ENCODE assay signal across 34 cellular contexts in the genomic region with DNA sequence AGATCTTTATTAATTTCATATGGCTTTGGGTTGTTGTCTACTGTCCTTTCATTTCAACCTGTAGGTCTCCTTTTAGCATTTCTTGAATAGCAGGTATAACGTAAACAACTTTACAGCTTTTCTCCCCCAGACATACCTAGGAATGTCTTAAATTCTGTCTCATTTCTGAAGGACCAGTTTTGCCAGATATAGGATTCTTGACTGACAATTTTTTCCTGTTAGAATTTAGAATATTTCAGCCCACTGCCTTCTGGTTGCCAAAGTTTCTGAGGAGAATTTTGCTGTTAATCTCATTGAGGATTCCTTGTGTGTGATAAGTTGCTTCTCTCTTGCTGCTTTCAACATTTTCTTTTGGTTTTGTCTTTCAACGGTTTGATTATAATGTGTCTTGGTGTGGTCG.
DNase-seq lines count a peak whose midpoint lies in the region; FAIRE-seq and TF ChIP-seq lines count a peak whose summit lies in the region.
"Had no signal": no experiment of that assay in that cellular context is flagged by ENCODE, and none has a peak within 500 bp of the region (broad histone marks: within the 10 kb centered on the region; RNA-seq: fewer than 3 reads in every experiment).

No MANE protein-coding gene starts in this region.

- H3K36me3 Mint-ChIP-seq in astrocyte (ENCODE audit: low read depth, unreplicated experiment) (peaks cover 5% of the 10 kb centered on the region), type B pancreatic cell (peaks cover 5% of the 10 kb centered on the region)

- no peak overlapping the region for H4K8ac ChIP-seq in trophoblast cell (ENCODE audit: low read depth, low read length)

- H3K9me3 ChIP-seq in astrocyte (ENCODE audit: insufficient read depth, low read depth, low read length), result no peaks in the 10 kb centered on the region
- H3K9me3 ChIP-seq in trophoblast cell (ENCODE audit: insufficient read depth, low read depth, low read length), result no peaks in the 10 kb centered on the region
- H3K9me3 ChIP-seq: BE2C had no signal

- FAIRE-seq in astrocyte (lab: Jason Lieb, UNC), result peak; percentile 9
- FAIRE-seq: A549, D721Med had no signal

- no peak overlapping the region for H2BK5ac ChIP-seq in trophoblast cell (ENCODE audit: low read depth, low read length, poor library complexity)

- H3K9ac ChIP-seq in astrocyte (ENCODE audit: low read length) (no peak overlapping the region), trophoblast cell (ENCODE audit: low read length) (no peak overlapping the region)
- H3K9ac ChIP-seq: BLaER1; BLaER1 treated with 17β-estradiol and CSF1 and Interleukin-3, amounts not matched to agents 10 nM and 100 nM had no signal

- no peaks in the 10 kb centered on the region for H3K27me3 Mint-ChIP-seq in astrocyte (ENCODE audit: low read depth, unreplicated experiment)
- no peaks in the 10 kb centered on the region for H3K27me3 Mint-ChIP-seq in type B pancreatic cell
- H3K27me3 Mint-ChIP-seq: B cell; CD4-positive, alpha-beta memory T cell; CD4-positive, alpha-beta T cell had no signal

- H2BK12ac ChIP-seq in trophoblast cell (ENCODE audit: low read length), result no peak overlapping the region

- H3K79me1 ChIP-seq in trophoblast cell (ENCODE audit: low read length), result no peaks in the 10 kb centered on the region

- H3K27ac Mint-ChIP-seq in astrocyte (ENCODE audit: unreplicated experiment) (no peak overlapping the region), type B pancreatic cell (peak overlapping the region; percentile 30)
- H3K27ac Mint-ChIP-seq: B cell; CD14-positive monocyte; CD4-positive, alpha-beta memory T cell; CD4-positive, alpha-beta T cell; CD4-positive, CD25-positive, alpha-beta regulatory T cell; CD8-positive, alpha-beta memory T cell; CD8-positive, alpha-beta T cell had no signal

- H3K4me1 Mint-ChIP-seq in astrocyte (ENCODE audit: low read depth, unreplicated experiment), result no peaks in the 10 kb centered on the region
- H3K4me1 Mint-ChIP-seq in type B pancreatic cell (ENCODE audit: unreplicated experiment), result no peaks in the 10 kb centered on the region
- H3K4me1 Mint-ChIP-seq: B cell, CD14-positive monocyte had no signal

- H2AK5ac ChIP-seq in trophoblast cell (ENCODE audit: low read length), result no peak overlapping the region

- H3K4ac ChIP-seq in trophoblast cell (ENCODE audit: low read depth, low read length), result no peak overlapping the region

- in situ Hi-C loops in G401 (cut with HindIII; ENCODE audit: low sequenced_read_pairs) (no loop called here), GM13977 (cut with MboI; ENCODE audit: low pct_unique_long_range_greater_than_20kb, low sequenced_read_pairs, unreplicated experiment) (no loop called here)

- H4K91ac ChIP-seq in trophoblast cell (ENCODE audit: low read depth, low read length), result no peak overlapping the region

- H4K12ac ChIP-seq in trophoblast cell (ENCODE audit: low read depth, low read length), result no peak overlapping the region

- H3K4me2 ChIP-seq in astrocyte (ENCODE audit: low read length), result no peak overlapping the region
- H3K4me2 ChIP-seq in trophoblast cell (ENCODE audit: low read length), result no peak overlapping the region
- H3K4me2 ChIP-seq: A549; BLaER1; BLaER1 treated with 17β-estradiol and CSF1 and Interleukin-3, amounts not matched to agents 10 nM and 100 nM had no signal

- no peak overlapping the region for H2AFZ ChIP-seq in astrocyte (ENCODE audit: low read depth, low read length)
- H2AFZ ChIP-seq in trophoblast cell (ENCODE audit: insufficient read depth, low read length, poor library complexity), result no peak overlapping the region

- no peak for DNase-seq in astrocyte (ENCODE audit: low read depth)
- peak; percentile 11 to 91 for DNase-seq in trophoblast cell
- DNase-seq in type B pancreatic cell (ENCODE audit: extremely low spot score, unreplicated experiment), result no peak
- DNase-seq in G401 (ENCODE audit: low spot score), result no peak
- DNase-seq in GM13977 (ENCODE audit: low spot score), result no peak
- no peak for DNase-seq in NCI-H1694 treated with DMSO at 0.1 percent for 48 hours (lab: John Stamatoyannopoulos, UW)
- DNase-seq: 8988T; ACHN; AML-193; BE2C; C1 segment of cervical spinal cord; Caco-2; Calu3; CD4-positive, alpha-beta memory T cell; CD4-positive, alpha-beta T cell; CD4-positive, CD25-positive, alpha-beta regulatory T cell; CD8-positive, alpha-beta memory T cell; CD8-positive, alpha-beta T cell; COR-L47; DMS 273 treated with DMSO at 0.1 percent for 48 hours; DMS153; DMS53; DMS79; DMS79 treated with DMSO at 0.1 percent for 48 hours; DND-41; EL had no signal

- H3K27ac ChIP-seq in astrocyte (ENCODE audit: low read depth, low read length) (no peak overlapping the region), trophoblast cell (ENCODE audit: low read depth, low read length) (no peak overlapping the region)
- H3K27ac ChIP-seq: 22Rv1; A549; BLaER1; BLaER1 treated with 17β-estradiol and CSF1 and Interleukin-3, amounts not matched to agents 10 nM and 100 nM; C4-2B had no signal

- H3K14ac ChIP-seq in trophoblast cell (ENCODE audit: low read length), result no peak overlapping the region

- no peaks in the 10 kb centered on the region for H4K20me1 ChIP-seq in astrocyte (ENCODE audit: insufficient read depth, low read length)
- H4K20me1 ChIP-seq: BLaER1; BLaER1 treated with 17β-estradiol and CSF1 and Interleukin-3, amounts not matched to agents 10 nM and 100 nM had no signal

- H3K9me3 Mint-ChIP-seq in astrocyte (ENCODE audit: unreplicated experiment) (peaks cover 13% of the 10 kb centered on the region), type B pancreatic cell (peaks cover 7% of the 10 kb centered on the region)

- H3K18ac ChIP-seq in trophoblast cell (ENCODE audit: low read length), result no peak overlapping the region

- H3K23ac ChIP-seq in trophoblast cell (ENCODE audit: low read length), result no peak overlapping the region

- H3K27me3 ChIP-seq in astrocyte (ENCODE audit: insufficient read depth, low read length) (no peaks in the 10 kb centered on the region), trophoblast cell (ENCODE audit: insufficient read depth, low read length) (no peaks in the 10 kb centered on the region)
- H3K27me3 ChIP-seq: BE2C; BLaER1; BLaER1 treated with 17β-estradiol and CSF1 and Interleukin-3, amounts not matched to agents 10 nM and 100 nM had no signal

- no peaks in the 10 kb centered on the region for H3K36me3 ChIP-seq in astrocyte (ENCODE audit: insufficient read depth, low read length)
- H3K36me3 ChIP-seq in trophoblast cell (ENCODE audit: control insufficient read depth in 1 of 2, insufficient read depth in 2 of 2, low read length in 2 of 2), result no peaks in the 10 kb centered on the region
- H3K36me3 ChIP-seq: BE2C, BLaER1 had no signal

- H3K79me2 ChIP-seq in astrocyte (ENCODE audit: insufficient read depth, low read length), result no peaks in the 10 kb centered on the region
- no peaks in the 10 kb centered on the region for H3K79me2 ChIP-seq in trophoblast cell (ENCODE audit: control insufficient read depth, insufficient read depth, low read length, poor library complexity)

- TF ChIP-seq CTCF in astrocyte (IDR thresholded peaks at IDR 0.05; ENCODE audit: insufficient read depth, low read depth, low read length) (no peak), type B pancreatic cell (conservative IDR thresholded peaks at IDR 0.05) (no peak), GM13977 (IDR thresholded peaks at IDR 0.05; ENCODE audit: extremely low read depth, insufficient read depth, missing control alignments) (no peak)

- H3K4me3 ChIP-seq in astrocyte (ENCODE audit: insufficient read depth, low read depth, low read length) (no peak overlapping the region), trophoblast cell (ENCODE audit: low read depth, low read length) (no peak overlapping the region)
- H3K4me3 ChIP-seq: A549; BLaER1; BLaER1 treated with 17β-estradiol and CSF1 and Interleukin-3, amounts not matched to agents 10 nM and 100 nM had no signal

- no CpG with 5 or more reads among the region's 3 CpGs for WGBS in trophoblast cell (ENCODE audit: extremely low coverage, insufficient coverage, insufficient read length)

- no peaks in the 10 kb centered on the region for H3K4me1 ChIP-seq in astrocyte (ENCODE audit: insufficient read depth, low read length)
- no peaks in the 10 kb centered on the region for H3K4me1 ChIP-seq in trophoblast cell (ENCODE audit: control insufficient read depth in 1 of 2, insufficient read depth in 2 of 2, low read length in 2 of 2)
- H3K4me1 ChIP-seq: A549; BE2C; BLaER1; BLaER1 treated with 17β-estradiol and CSF1 and Interleukin-3, amounts not matched to agents 10 nM and 100 nM; Caco-2 had no signal

- H3K4me3 Mint-ChIP-seq in astrocyte (ENCODE audit: unreplicated experiment), result no peak overlapping the region
- H3K4me3 Mint-ChIP-seq in type B pancreatic cell, result no peak overlapping the region
- H3K4me3 Mint-ChIP-seq: B cell; CD14-positive monocyte; CD4-positive, alpha-beta memory T cell; CD4-positive, alpha-beta T cell; CD8-positive, alpha-beta memory T cell; CD8-positive, alpha-beta T cell had no signal

- no peak overlapping the region for H2BK120ac ChIP-seq in trophoblast cell (ENCODE audit: insufficient read depth, low read length, poor library complexity)

Comparison
In these comparisons a context has a peak if more than half of its experiments do, and no peak if none do; other contexts are left out.
1. DNase-seq: peak in trophoblast cell (2 of 2); none in astrocyte (single experiment), type B pancreatic cell (single experiment), G401 (single experiment), GM13977 (single experiment) and NCI-H1694 treated with DMSO at 0.1 percent for 48 hours (single experiment).